11 cellular contexts compared by ENCODE assay signal in genomic region chr2:15912203-15912602, GRCh38. TPM values are rescaled to one million over a fixed set of nuclear protein-coding genes. Genes with fewer than 3 reads are reported as not detected.
DNase-seq lines count a peak whose midpoint lies in the region; ATAC-seq, FAIRE-seq and TF ChIP-seq lines count a peak whose summit lies in the region.
"Had no signal": no experiment of that assay in that cellular context is flagged by ENCODE, and none has a peak within 500 bp of the region (broad histone marks: within the 10 kb centered on the region; RNA-seq: fewer than 3 reads in every experiment).

No MANE protein-coding gene starts in this region.

- TF ChIP-seq RAD21 in SK-N-SH (IDR thresholded peaks at IDR 0.05; ENCODE audit: low read length) = no peak

- no peak overlapping the region for H3K14ac ChIP-seq in mesenchymal stem cell (ENCODE audit: low read length in 2 of 2)

- H2AK5ac ChIP-seq in mesenchymal stem cell (ENCODE audit: low read length, severe bottlenecking) = no peak overlapping the region

- H3K27ac Mint-ChIP-seq in CD14-positive monocyte = no peak overlapping the region
- H3K27ac Mint-ChIP-seq: immature natural killer cell had no signal

- H3K27ac ChIP-seq in SK-N-SH (ENCODE audit: low read depth in 2 of 2, low read length in 1 of 2) (no peak overlapping the region), mesenchymal stem cell (ENCODE audit: low read length, poor library complexity, severe bottlenecking) (peak overlapping the region; percentile 13)

- H2AFZ ChIP-seq in SK-N-SH (ENCODE audit: low read depth) (no peak overlapping the region), mesenchymal stem cell (ENCODE audit: low read depth, low read length) (no peak overlapping the region)

- intact Hi-C loops in CD14-positive monocyte (cut with micrococcal nuclease) = no loop called here

- peaks cover 0 to 3% (median 0%) of the 10 kb centered on the region in 7 donors for H3K9me3 Mint-ChIP-seq in CD14-positive monocyte
- H3K9me3 Mint-ChIP-seq: immature natural killer cell had no signal

- H3K27me3 Mint-ChIP-seq in CD14-positive monocyte (ENCODE audit: low read depth in 3 of 3) = peaks cover 0 to 3% (median 2%) of the 10 kb centered on the region in 3 donors

- H2BK5ac ChIP-seq in mesenchymal stem cell (ENCODE audit: low read depth, low read length, poor library complexity, severe bottlenecking) = no peak overlapping the region

- no peak overlapping the region for H4K91ac ChIP-seq in mesenchymal stem cell (ENCODE audit: low read length)

- peak; percentile 66 for FAIRE-seq in endometrium (lab: Jason Lieb, UNC)
- FAIRE-seq: GM12878 had no signal

- no peak overlapping the region for H2BK12ac ChIP-seq in mesenchymal stem cell (ENCODE audit: low read length in 2 of 2)

- no peak overlapping the region for H3K4me3 Mint-ChIP-seq in CD14-positive monocyte
- H3K4me3 Mint-ChIP-seq: immature natural killer cell had no signal

- H3K4me2 ChIP-seq in SK-N-SH (no peak overlapping the region), mesenchymal stem cell (ENCODE audit: low read length, poor library complexity, severe bottlenecking) (peak overlapping the region; percentile 31)

- H2BK15ac ChIP-seq in mesenchymal stem cell (ENCODE audit: low read depth, poor library complexity, severe bottlenecking) = no peak overlapping the region

- H3K9ac ChIP-seq in SK-N-SH = no peak overlapping the region
- H3K9ac ChIP-seq in mesenchymal stem cell (ENCODE audit: low read length) = peak overlapping the region; percentile 53

- no peak for DNase-seq in SK-N-SH
- peak; percentile 90 for DNase-seq in mesenchymal stem cell
- no peak for DNase-seq in CD14-positive monocyte (ENCODE audit: low spot score)
- no peak for DNase-seq in activated T-cell treated with anti-CD3 and anti-CD28 coated beads, Interleukin-2, amount 50 U/mL, for 1 hour
- DNase-seq: immature natural killer cell, NCI-H774 had no signal

- TF ChIP-seq CTCF in SK-N-SH (IDR thresholded peaks at IDR 0.05) (no peak), CD14-positive monocyte (IDR thresholded peaks at IDR 0.05) (no peak)

- H3K4ac ChIP-seq in mesenchymal stem cell (ENCODE audit: low read depth in 1 of 2, low read length in 2 of 2) = no peak overlapping the region

- no peaks in the 10 kb centered on the region for H3K36me3 Mint-ChIP-seq in CD14-positive monocyte
- H3K36me3 Mint-ChIP-seq: immature natural killer cell had no signal

- H3K23ac ChIP-seq in mesenchymal stem cell (ENCODE audit: low read length in 2 of 2) = no peak overlapping the region

- ATAC-seq in SK-N-SH treated with all-trans-retinoic acid at 6 μM for 48 hours (no peak), GM19455 (IDR thresholded peaks at IDR 0.05; ENCODE audit: unreplicated experiment) (no peak), GM18867 (IDR thresholded peaks at IDR 0.05; ENCODE audit: unreplicated experiment) (no peak)
- ATAC-seq: GM12878 had no signal

- no peak for TF ChIP-seq EP300 in SK-N-SH (IDR thresholded peaks at IDR 0.05; ENCODE audit: borderline replicate concordance in 1 of 2, low read depth in 1 of 2, low read length in 1 of 2)

- H3K4me1 ChIP-seq in SK-N-SH (ENCODE audit: control insufficient read depth in 1 of 2, insufficient read depth in 2 of 2, low read depth in 1 of 2, low read length in 1 of 2) (peaks cover 0 to 6% of the 10 kb centered on the region in 2 experiments; a peak in 1 of 4 replicates), mesenchymal stem cell (ENCODE audit: control insufficient read depth, insufficient read depth, low read depth, low read length) (peaks cover 3% of the 10 kb centered on the region)

- WGBS in SK-N-SH (ENCODE audit: low lambda C conversion rate) = 18% methylated on average over 10 of the region's 10 CpGs
- WGBS in mesenchymal stem cell = 34% methylated on average over 8 of the region's 10 CpGs

- CTCF ChIA-PET in SK-N-SH (lab: Yijun Ruan, JAX) = interaction anchor here (1.0 kb wide), 1 partner anchor 597 kb away, joined by 3 read pairs; no protein-coding TSS in a partner anchor

- H3K9me2 ChIP-seq in SK-N-SH = no peaks in the 10 kb centered on the region

- H2BK120ac ChIP-seq in mesenchymal stem cell (ENCODE audit: low read depth, low read length) = no peak overlapping the region

- H4K8ac ChIP-seq in mesenchymal stem cell (ENCODE audit: low read length) = peak overlapping the region; percentile 2

- POLR2A ChIA-PET in SK-N-SH (lab: Yijun Ruan, JAX) = interaction anchor here (0.5 kb wide), 1 partner anchor 183 kb away, joined by 3 read pairs; no protein-coding TSS in a partner anchor

- no peaks in the 10 kb centered on the region for H3F3A ChIP-seq in SK-N-SH (replicated peaks; ENCODE audit: insufficient read depth)

- no peaks in the 10 kb centered on the region for H3K4me1 Mint-ChIP-seq in CD14-positive monocyte
- H3K4me1 Mint-ChIP-seq: immature natural killer cell had no signal

- H3K27me3 ChIP-seq in SK-N-SH (ENCODE audit: insufficient read depth) = no peaks in the 10 kb centered on the region
- H3K27me3 ChIP-seq in mesenchymal stem cell (ENCODE audit: control insufficient read depth in 1 of 2, insufficient read depth in 1 of 2, low read length in 2 of 2) = peaks cover 4 to 22% of the 10 kb centered on the region in 2 experiments

- H3K79me2 ChIP-seq in SK-N-SH (ENCODE audit: insufficient read depth) = no peaks in the 10 kb centered on the region

- no peak overlapping the region for H3K18ac ChIP-seq in mesenchymal stem cell (ENCODE audit: low read depth in 1 of 2, low read length in 2 of 2)

- no peaks in the 10 kb centered on the region for H4K20me1 ChIP-seq in SK-N-SH (ENCODE audit: insufficient read depth)

- H3K4me3 ChIP-seq in SK-N-SH (ENCODE audit: low read depth in 2 of 2, low read length in 1 of 2) = no peak overlapping the region
- H3K4me3 ChIP-seq in mesenchymal stem cell (ENCODE audit: insufficient read depth in 1 of 2, low read depth in 1 of 2, low read length in 2 of 2) = peak overlapping the region in 1 of 2 experiments; percentile 57
- H3K4me3 ChIP-seq: GM12878 had no signal

- no peaks in the 10 kb centered on the region for H3K9me3 ChIP-seq in SK-N-SH
- no peaks in the 10 kb centered on the region for H3K9me3 ChIP-seq in mesenchymal stem cell (ENCODE audit: control insufficient read depth, low read length)

- H3K36me3 ChIP-seq in SK-N-SH (replicated peaks in 1 of 2; ENCODE audit: control insufficient read depth in 1 of 2, insufficient read depth in 2 of 2, low read length in 1 of 2) = no peaks in the 10 kb centered on the region
- H3K36me3 ChIP-seq in mesenchymal stem cell (ENCODE audit: control insufficient read depth in 1 of 2, insufficient read depth in 2 of 2, low read depth in 1 of 2, low read length in 2 of 2) = no peaks in the 10 kb centered on the region

- H3K79me1 ChIP-seq in mesenchymal stem cell (replicated peaks; ENCODE audit: low read length, poor library complexity, severe bottlenecking) = no peaks in the 10 kb centered on the region

TF ChIP-seq in SK-N-SH treated with all-trans-retinoic acid at 6 μM for 48 hours, 23 proteins besides CTCF, POLR2A, EP300 and RAD21:
- no peak for TF ChIP-seq ZFP30 (CRISPR knock-in tag; IDR thresholded peaks at IDR 0.05)
- 0 out of 2 replicates have a peak, but pooled peaks have one; percentile 10 for TF ChIP-seq ISL1 (CRISPR knock-in tag; IDR thresholded peaks at IDR 0.05)

TF ChIP-seq in SK-N-SH, 30 proteins besides CTCF, POLR2A, EP300 and RAD21:
- TF ChIP-seq ELF1 (IDR thresholded peaks at IDR 0.05) (no peak), FOXJ3 (CRISPR knock-in tag; IDR thresholded peaks at IDR 0.05) (no peak), RCOR1 (IDR thresholded peaks at IDR 0.05; ENCODE audit: low read length) (no peak), NFIC (IDR thresholded peaks at IDR 0.05; ENCODE audit: borderline replicate concordance) (no peak), GATA2 (CRISPR knock-in tag; IDR thresholded peaks at IDR 0.05) (no peak), TAF1 (IDR thresholded peaks at IDR 0.05; ENCODE audit: borderline replicate concordance, low read depth, low read length) (no peak), MAX (IDR thresholded peaks at IDR 0.05; ENCODE audit: low read depth) (no peak), YY1 (IDR thresholded peaks at IDR 0.05; ENCODE audit: low read depth) (no peak), TEAD4 (IDR thresholded peaks at IDR 0.05; ENCODE audit: borderline replicate concordance, insufficient read depth) (no peak), MXI1 (IDR thresholded peaks at IDR 0.05; ENCODE audit: low read depth, low read length) (no peak), PBX3 (IDR thresholded peaks at IDR 0.05) (no peak), FOSL2 (IDR thresholded peaks at IDR 0.05; ENCODE audit: borderline replicate concordance, low read depth) (no peak), USF1 (IDR thresholded peaks at IDR 0.05; ENCODE audit: borderline replicate concordance, low read depth) (no peak), TCF12 (IDR thresholded peaks at IDR 0.05) (no peak), SMC3 (IDR thresholded peaks at IDR 0.05; ENCODE audit: low read depth, low read length) (no peak), JUND (IDR thresholded peaks at IDR 0.05) (no peak)

RNA-seq across cellular contexts. Expression of gene MYCN, which starts 28.1 kb away (rescaled TPM):
- polyA plus RNA-seq in SK-N-SH (2012; rRNA removed) (0.03 TPM in 1 of 2 replicates, not detected in the other), CD14-positive monocyte (not detected)
- 0.06 and 0.13 TPM in 2 replicates for polyA plus RNA-seq in SK-N-SH (2012; cell fraction: cytosol; rRNA removed)
- 0.04 and 0.05 TPM in 2 replicates for polyA plus RNA-seq in SK-N-SH (2012; cell fraction: nucleus; rRNA removed)
- 0.36 TPM for polyA plus RNA-seq in mesenchymal stem cell (2013, experiment 1 of 2)
- polyA plus RNA-seq in mesenchymal stem cell (2013, experiment 2 of 2) = 0.36 TPM
- polyA plus RNA-seq: GM12878, immature natural killer cell had no signal
